Comparison of ENCODE assay signal across 18 cellular contexts in the genomic region with DNA sequence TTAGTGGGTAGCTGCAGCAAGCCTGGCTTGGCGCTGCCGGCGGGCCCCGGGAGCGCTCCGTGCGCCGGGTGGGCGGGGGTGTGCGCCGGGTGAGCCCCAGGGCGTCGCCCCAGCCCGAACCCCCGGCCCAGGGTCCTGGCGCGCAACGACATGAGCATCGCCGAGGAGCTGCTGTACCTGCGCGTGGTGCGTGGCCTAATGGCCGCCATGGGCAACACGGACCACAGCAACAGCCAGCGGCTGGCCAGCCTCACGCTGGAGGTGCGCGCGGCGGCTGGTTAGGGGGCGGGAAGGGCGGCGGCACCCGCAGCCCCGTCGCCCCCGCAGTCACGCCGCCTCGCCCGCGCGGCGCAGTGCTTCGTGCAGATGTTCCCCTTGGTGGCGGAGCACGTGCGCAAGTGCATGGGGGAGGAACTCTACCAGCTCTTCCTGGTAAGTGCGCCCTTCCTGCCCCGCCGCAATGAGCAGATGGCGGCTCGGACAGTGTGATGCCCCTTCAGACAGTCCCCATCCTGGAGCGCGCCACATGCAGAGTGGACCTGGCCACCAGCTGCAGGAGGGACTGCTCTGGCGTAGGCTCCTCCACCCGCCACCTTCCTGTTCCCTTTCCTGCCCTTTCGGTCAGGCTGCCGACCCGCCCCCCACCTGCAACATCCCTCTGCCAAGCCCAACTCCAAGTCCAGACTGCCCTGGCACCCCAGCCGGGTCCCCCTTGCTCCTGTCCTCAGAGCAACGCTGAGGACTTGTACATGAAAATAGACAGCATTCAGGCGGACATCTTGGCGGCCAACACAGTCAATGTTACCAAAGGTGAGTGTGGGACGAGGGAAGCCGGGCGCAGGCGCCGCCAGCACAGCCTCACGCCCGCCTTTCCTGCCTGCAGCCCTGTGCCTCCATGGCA. TPM values are rescaled to one million over a fixed set of nuclear protein-coding genes. Genes with fewer than 3 reads are reported as not detected.
DNase-seq lines count a peak whose midpoint lies in the region; ATAC-seq, FAIRE-seq and TF ChIP-seq lines count a peak whose summit lies in the region.
"Had no signal": no experiment of that assay in that cellular context is flagged by ENCODE, and none has a peak within 500 bp of the region (broad histone marks: within the 10 kb centered on the region; RNA-seq: fewer than 3 reads in every experiment).

No MANE protein-coding gene starts in this region.

- no peaks in the 10 kb centered on the region for H4K20me1 ChIP-seq in OCI-LY1 (ENCODE audit: insufficient read depth, low read length)
- no peaks in the 10 kb centered on the region for H4K20me1 ChIP-seq in GM12878 (ENCODE audit: control insufficient read depth, insufficient read depth)

- H3K4me3 ChIP-seq in OCI-LY1 (ENCODE audit: low read depth, low read length, poor library complexity, severe bottlenecking), result no peak overlapping the region
- H3K4me3 ChIP-seq in GM12878, result no peak overlapping the region
- H3K4me3 ChIP-seq: body of pancreas, SJCRH30 had no signal

- peak overlapping the region; percentile 78 to 94 for H3K4me3 Mint-ChIP-seq in stimulated activated naive CD8-positive, alpha-beta T cell treated with anti-CD3 and anti-CD28 coated beads, Interleukin-15, amount 100 ng/mL, for 72 hours
- H3K4me3 Mint-ChIP-seq in nephron progenitor cell, result no peak overlapping the region

- H3K4me1 Mint-ChIP-seq in stimulated activated naive CD8-positive, alpha-beta T cell treated with anti-CD3 and anti-CD28 coated beads, Interleukin-15, amount 100 ng/mL, for 72 hours, result peaks cover 81% of the 10 kb centered on the region
- H3K4me1 Mint-ChIP-seq in nephron progenitor cell, result peaks cover 37% of the 10 kb centered on the region

- H3K9me3 ChIP-seq in OCI-LY1 (ENCODE audit: low read length) (no peaks in the 10 kb centered on the region), GM12878 (replicated peaks; ENCODE audit: control insufficient read depth, insufficient read depth, low read length) (no peaks in the 10 kb centered on the region)
- H3K9me3 ChIP-seq: body of pancreas, SJCRH30 had no signal

- no peaks in the 10 kb centered on the region for H3K27me3 Mint-ChIP-seq in stimulated activated naive CD8-positive, alpha-beta T cell treated with anti-CD3 and anti-CD28 coated beads, Interleukin-15, amount 100 ng/mL, for 72 hours
- peaks cover 7% of the 10 kb centered on the region for H3K27me3 Mint-ChIP-seq in nephron progenitor cell (ENCODE audit: low read depth, poor library complexity)

- H3K9ac ChIP-seq in OCI-LY1 (ENCODE audit: low read length) (no peak overlapping the region), GM12878 (ENCODE audit: control insufficient read depth, insufficient read depth, low read length) (no peak overlapping the region)

- POLR2A ChIA-PET in GM12878 (lab: Charles Lee), result interaction anchor here (0.6 to 1.5 kb wide), 4 partner anchors 11 to 576 kb away, joined by 3 to 6 read pairs (median 4); no protein-coding TSS in a partner anchor

- no peaks in the 10 kb centered on the region for H3K36me3 Mint-ChIP-seq in nephron progenitor cell (ENCODE audit: low read depth)

- no peak for FAIRE-seq in GM12878 (lab: Jason Lieb, UNC)
- FAIRE-seq: HTR-8/SVneo, small intestine had no signal

- SMC1A ChIA-PET in GM12878 (lab: Charles Lee; ENCODE audit: uncharacterized antibody, unreplicated experiment), result no interaction called here

- ATAC-seq in GM12878 (no peak), GM19395 (IDR thresholded peaks at IDR 0.05; ENCODE audit: unreplicated experiment) (no peak)
- ATAC-seq in stimulated activated naive CD8-positive, alpha-beta T cell treated with anti-CD3 and anti-CD28 coated beads, Interleukin-15, amount 100 ng/mL, for 72 hours, result no peak
- ATAC-seq: body of pancreas had no signal

- TF ChIP-seq RAD21 in GM12878 (IDR thresholded peaks at IDR 0.05; ENCODE audit: insufficient read depth, low read depth, low read length), result no peak

- H3K27ac Mint-ChIP-seq in stimulated activated naive CD8-positive, alpha-beta T cell treated with anti-CD3 and anti-CD28 coated beads, Interleukin-15, amount 100 ng/mL, for 72 hours, result peak overlapping the region in 1 of 2 donors; percentile 98
- H3K27ac Mint-ChIP-seq in nephron progenitor cell, result no peak overlapping the region

- WGBS in GM12878 (ENCODE audit: insufficient coverage, insufficient replicate concordance, low lambda C conversion rate, missing lambda C conversion rate), result 95% methylated on average over 63 of the region's 72 CpGs

- no peak for TF ChIP-seq POLR2A in GM12878 (IDR thresholded peaks at IDR 0.05; ENCODE audit: low read depth, low read length)

- H2AFZ ChIP-seq in OCI-LY1 (ENCODE audit: low read length), result no peak overlapping the region
- H2AFZ ChIP-seq in GM12878 (ENCODE audit: control insufficient read depth, low read depth, low read length), result no peak overlapping the region

- CTCF ChIA-PET in GM12878 (lab: Yijun Ruan, JAX), result interaction anchor here (8.9 kb wide), 1 partner anchor 7 kb away, joined by 175 read pairs; no protein-coding TSS in a partner anchor

- no peak for TF ChIP-seq EP300 in GM12878 (IDR thresholded peaks at IDR 0.05; ENCODE audit: borderline replicate concordance in 1 of 2, control insufficient read depth in 1 of 2, low read depth in 2 of 2, low read length in 2 of 2)

- H3K79me2 ChIP-seq in OCI-LY1 (ENCODE audit: insufficient read depth, low read length) (no peaks in the 10 kb centered on the region), GM12878 (ENCODE audit: control insufficient read depth, insufficient read depth, low read length) (no peaks in the 10 kb centered on the region)

- no peaks in the 10 kb centered on the region for H3K9me2 ChIP-seq in OCI-LY1 (ENCODE audit: low read depth, low read length)

- H3K9me3 Mint-ChIP-seq in stimulated activated naive CD8-positive, alpha-beta T cell treated with anti-CD3 and anti-CD28 coated beads, Interleukin-15, amount 100 ng/mL, for 72 hours, result no peaks in the 10 kb centered on the region
- H3K9me3 Mint-ChIP-seq in nephron progenitor cell, result no peaks in the 10 kb centered on the region

- RAD21 ChIA-PET in GM12878 (lab: Charles Lee; ENCODE audit: unreplicated experiment), result no interaction called here

- H3K4me2 ChIP-seq in OCI-LY1 (ENCODE audit: low read length), result no peak overlapping the region
- H3K4me2 ChIP-seq in GM12878 (ENCODE audit: control insufficient read depth, insufficient read depth), result peak overlapping the region; percentile 93; the same call in 1 of the 2 replicates

- in situ Hi-C loops in GM12878 (cut with MboI), result no loop called here

- H3F3A ChIP-seq in OCI-LY1 (ENCODE audit: insufficient read depth, low read length), result peaks cover 8% of the 10 kb centered on the region

- peaks cover 44% of the 10 kb centered on the region for H3K4me1 ChIP-seq in OCI-LY1 (ENCODE audit: insufficient read depth, low read length, severe bottlenecking)
- peaks cover 27% of the 10 kb centered on the region for H3K4me1 ChIP-seq in GM12878 (ENCODE audit: control insufficient read depth, insufficient read depth, low read length)
- H3K4me1 ChIP-seq: SJCRH30 had no signal

- intact Hi-C loops in GM12878 (cut with micrococcal nuclease; ENCODE audit: unreplicated experiment), result loop anchor here (5.0 kb wide), 2 partner anchors 578 to 768 kb away; partner anchors contain the start of gene TESK2

- peak; percentile 64 for DNase-seq in activated effector memory CD4-positive, alpha-beta T cell treated with anti-CD3 and anti-CD28 coated beads, Interleukin-2, amount 50 U/mL, for 16 hours
- DNase-seq in activated effector memory CD4-positive, alpha-beta T cell treated with Interleukin-2 at 50 U/mL for 16 hours, result no peak
- DNase-seq in GM12878 (ENCODE audit: low read depth, low spot score), result no peak
- DNase-seq in stimulated activated naive CD8-positive, alpha-beta T cell treated with anti-CD3 and anti-CD28 coated beads, Interleukin-15, amount 100 ng/mL, for 72 hours, result no peak
- DNase-seq in hippocampal formation (lab: John Stamatoyannopoulos, UW), result no peak
- no peak for DNase-seq in nephron progenitor cell
- DNase-seq: body of pancreas; effector CD8-positive, alpha-beta T cell; foreskin melanocyte; NCI-H1092; NCI-H2171 treated with DMSO at 0.1 percent for 48 hours; SJCRH30; small intestine had no signal

- TF ChIP-seq CTCF in OCI-LY1 (IDR thresholded peaks at IDR 0.05; ENCODE audit: low read length) (no peak), GM12878 (IDR thresholded peaks at IDR 0.05 in 2 of 3, conservative IDR thresholded peaks at IDR 0.05 in 1 of 3; ENCODE audit: control insufficient read depth in 2 of 3, extremely low read depth in 1 of 3, insufficient read depth in 1 of 3, low read depth in 3 of 3, low read length in 3 of 3) (no peak), nephron progenitor cell (IDR thresholded peaks at IDR 0.05) (no peak)

- H3K27ac ChIP-seq in OCI-LY1 (ENCODE audit: low read depth, low read length, poor library complexity, severe bottlenecking) (peak overlapping the region; percentile 3), GM12878 (ENCODE audit: control insufficient read depth, insufficient read depth) (no peak overlapping the region)
- H3K27ac ChIP-seq: body of pancreas, SJCRH30 had no signal

- H3K27me3 ChIP-seq in OCI-LY1 (ENCODE audit: insufficient read depth, low read length), result no peaks in the 10 kb centered on the region
- H3K27me3 ChIP-seq in GM12878 (replicated peaks in 1 of 2; ENCODE audit: control insufficient read depth in 2 of 2, insufficient read depth in 2 of 2, low read length in 1 of 2), result no peaks in the 10 kb centered on the region
- H3K27me3 ChIP-seq: body of pancreas, SJCRH30 had no signal

- no peaks in the 10 kb centered on the region for H3K36me3 ChIP-seq in OCI-LY1 (ENCODE audit: insufficient read depth, low read length)
- H3K36me3 ChIP-seq in GM12878 (ENCODE audit: control insufficient read depth in 2 of 2, insufficient read depth in 2 of 2, low read length in 1 of 2), result no peaks in the 10 kb centered on the region
- H3K36me3 ChIP-seq: SJCRH30 had no signal

- no TSS peak for BruUV-seq in GM12878 (replicated peaks; lab: Mats Ljungman, UMichigan)

RNA-seq across cellular contexts. Expression of gene RNU5D-1, which starts 6.3 kb away (rescaled TPM):
- not detected in 2 replicates for total RNA-seq in GM12878 (2013; cell fraction: nucleolus; rRNA removed)
- total RNA-seq in GM12878 (2014; rRNA removed), result not detected in 2 replicates
- total RNA-seq in GM12878 (2014; rRNA removed; fragmentation: Illumina TruSeq; extraction: Trizol), result not detected in 2 replicates
- total RNA-seq in GM12878 (2021), result not detected in 2 replicates
- not detected for polyA plus RNA-seq in GM12878 (2011; ENCODE audit: low read depth)
- not detected in 2 replicates for polyA plus RNA-seq in GM12878 (2011; rRNA removed)
- not detected in 2 replicates for polyA plus RNA-seq in GM12878 (2011; cell fraction: cytosol; rRNA removed)
- polyA plus RNA-seq in GM12878 (2011; cell fraction: nucleus; rRNA removed), result not detected in 2 replicates
- not detected in 2 replicates for polyA plus RNA-seq in GM12878 (2012)
- polyA plus RNA-seq in GM12878 (2014; fragmentation: Illumina TruSeq; extraction: Trizol), result not detected in 2 replicates
- not detected for polyA plus RNA-seq in GM12878 (2014; fragmentation: Nextera tagmentation; extraction: Ambion mirVana)
- polyA plus RNA-seq in GM12878 (2014; rRNA removed), result not detected in 2 replicates
- not detected for polyA plus RNA-seq in GM12878 (2016; fragmentation: Nextera tagmentation; extraction: Ambion mirVana)
- polyA minus RNA-seq in GM12878 (2011; rRNA and poly(A)+ RNA removed), result under 0.01 and 3,585 TPM in 2 replicates
- polyA minus RNA-seq in GM12878 (2011; cell fraction: cytosol; rRNA and poly(A)+ RNA removed), result 537 and 622 TPM in 2 replicates
- under 0.01 TPM in 2 replicates for polyA minus RNA-seq in GM12878 (2011; cell fraction: nucleus; rRNA and poly(A)+ RNA removed)
- total RNA-seq: body of pancreas, osteocyte, SJCRH30, subcutaneous adipose tissue had no signal
- polyA plus RNA-seq: small intestine had no signal

RNA-seq across cellular contexts. Expression of gene KIF2C, which starts 15.0 kb away (rescaled TPM):
- total RNA-seq in GM12878 (2013; cell fraction: nucleolus; rRNA removed), result 36.3 and 49.0 TPM in 2 replicates
- 73.1 and 78.7 TPM in 2 replicates for total RNA-seq in GM12878 (2014; rRNA removed)
- 80.7 and 85.6 TPM in 2 replicates for total RNA-seq in GM12878 (2014; rRNA removed; fragmentation: Illumina TruSeq; extraction: Trizol)
- total RNA-seq in GM12878 (2021), result 75.0 and 81.9 TPM in 2 replicates
- polyA plus RNA-seq in GM12878 (2011; ENCODE audit: low read depth), result 21.7 TPM
- polyA plus RNA-seq in GM12878 (2011; rRNA removed), result 95.0 and 97.8 TPM in 2 replicates
- polyA plus RNA-seq in GM12878 (2011; cell fraction: cytosol; rRNA removed), result 90.6 and 93.2 TPM in 2 replicates
- polyA plus RNA-seq in GM12878 (2011; cell fraction: nucleus; rRNA removed), result 108 and 123 TPM in 2 replicates
- 30.7 and 38.9 TPM in 2 replicates for polyA plus RNA-seq in GM12878 (2012)
- 88.9 and 99.3 TPM in 2 replicates for polyA plus RNA-seq in GM12878 (2014; fragmentation: Illumina TruSeq; extraction: Trizol)
- polyA plus RNA-seq in GM12878 (2014; fragmentation: Nextera tagmentation; extraction: Ambion mirVana), result 10 to 100 TPM; 42.3 to 45.5 TPM
- 70.8 and 75.1 TPM in 2 replicates for polyA plus RNA-seq in GM12878 (2014; rRNA removed)
- 100 to 1,000 TPM in 1 of 2 experiments, 10 to 100 TPM in 1; 99.3 to 104 TPM for polyA plus RNA-seq in GM12878 (2016; fragmentation: Nextera tagmentation; extraction: Ambion mirVana)
- 107 and 133 TPM in 2 replicates for polyA minus RNA-seq in GM12878 (2011; rRNA and poly(A)+ RNA removed)
- 30.5 and 36.8 TPM in 2 replicates for polyA minus RNA-seq in GM12878 (2011; cell fraction: cytosol; rRNA and poly(A)+ RNA removed)
- polyA minus RNA-seq in GM12878 (2011; cell fraction: nucleus; rRNA and poly(A)+ RNA removed), result 28.8 and 38.6 TPM in 2 replicates
- total RNA-seq: body of pancreas had no signal

RNA-seq across cellular contexts. Expression of gene ARMH1, which starts 50.1 kb away (rescaled TPM):
- 3.4 and 5.6 TPM in 2 replicates for total RNA-seq in GM12878 (2013; cell fraction: nucleolus; rRNA removed)
- total RNA-seq in GM12878 (2014; rRNA removed) (17.1 and 26.5 TPM in 2 replicates), GM12878 (2014; rRNA removed; fragmentation: Illumina TruSeq; extraction: Trizol) (8.5 and 10.3 TPM in 2 replicates), GM12878 (2021) (15.9 and 18.1 TPM in 2 replicates)
- 0.87 TPM for polyA plus RNA-seq in GM12878 (2011; ENCODE audit: low read depth)
- polyA plus RNA-seq in GM12878 (2011; rRNA removed) (1.7 and 2.6 TPM in 2 replicates), GM12878 (2014; fragmentation: Illumina TruSeq; extraction: Trizol) (3.8 and 8.3 TPM in 2 replicates), GM12878 (2014; fragmentation: Nextera tagmentation; extraction: Ambion mirVana) (1 to 10 TPM in 1 of 2 experiments, under 1 TPM in 1; 0.93 to 1.8 TPM), GM12878 (2014; rRNA removed) (43.9 and 45.9 TPM in 2 replicates), GM12878 (2016; fragmentation: Nextera tagmentation; extraction: Ambion mirVana) (1 to 10 TPM; 5.6 to 8.1 TPM)
- 2.3 and 4.7 TPM in 2 replicates for polyA plus RNA-seq in GM12878 (2011; cell fraction: cytosol; rRNA removed)
- 36.5 and 40.7 TPM in 2 replicates for polyA plus RNA-seq in GM12878 (2011; cell fraction: nucleus; rRNA removed)
- polyA plus RNA-seq in GM12878 (2012), result 7.7 and 10.3 TPM in 2 replicates
- 0.80 and 1.3 TPM in 2 replicates for polyA minus RNA-seq in GM12878 (2011; rRNA and poly(A)+ RNA removed)
- not detected in 2 replicates for polyA minus RNA-seq in GM12878 (2011; cell fraction: cytosol; rRNA and poly(A)+ RNA removed)
- 0.48 and 1.9 TPM in 2 replicates for polyA minus RNA-seq in GM12878 (2011; cell fraction: nucleus; rRNA and poly(A)+ RNA removed)
- total RNA-seq: SJCRH30 had no signal

RNA-seq across cellular contexts. Expression of gene TMEM53, which starts 50.4 kb away (rescaled TPM):
- total RNA-seq in GM12878 (2013; cell fraction: nucleolus; rRNA removed), result 6.8 and 6.9 TPM in 2 replicates
- total RNA-seq in GM12878 (2014; rRNA removed), result 11.7 and 16.7 TPM in 2 replicates
- total RNA-seq in GM12878 (2014; rRNA removed; fragmentation: Illumina TruSeq; extraction: Trizol), result 6.9 and 7.1 TPM in 2 replicates
- total RNA-seq in GM12878 (2021), result 13.2 and 13.8 TPM in 2 replicates
- 4.5 TPM for polyA plus RNA-seq in GM12878 (2011; ENCODE audit: low read depth)
- 3.8 and 6.6 TPM in 2 replicates for polyA plus RNA-seq in GM12878 (2011; rRNA removed)
- polyA plus RNA-seq in GM12878 (2011; cell fraction: cytosol; rRNA removed), result 15.3 and 18.0 TPM in 2 replicates
- polyA plus RNA-seq in GM12878 (2011; cell fraction: nucleus; rRNA removed), result 10.2 and 12.0 TPM in 2 replicates
- 10.5 and 12.2 TPM in 2 replicates for polyA plus RNA-seq in GM12878 (2012)
- polyA plus RNA-seq in GM12878 (2014; fragmentation: Illumina TruSeq; extraction: Trizol), result 4.6 and 8.4 TPM in 2 replicates
- 1 to 10 TPM; 3.1 to 6.2 TPM for polyA plus RNA-seq in GM12878 (2014; fragmentation: Nextera tagmentation; extraction: Ambion mirVana)
- 17.4 and 18.4 TPM in 2 replicates for polyA plus RNA-seq in GM12878 (2014; rRNA removed)
- polyA plus RNA-seq in GM12878 (2016; fragmentation: Nextera tagmentation; extraction: Ambion mirVana), result 10 to 100 TPM; 22.5 to 23.9 TPM
- polyA minus RNA-seq in GM12878 (2011; rRNA and poly(A)+ RNA removed), result 5.7 and 11.4 TPM in 2 replicates
- polyA minus RNA-seq in GM12878 (2011; cell fraction: cytosol; rRNA and poly(A)+ RNA removed), result 5.7 and 6.1 TPM in 2 replicates
- polyA minus RNA-seq in GM12878 (2011; cell fraction: nucleus; rRNA and poly(A)+ RNA removed), result 2.7 and 3.1 TPM in 2 replicates

RNA-seq across cellular contexts. Expression of gene RPS8, which starts 50.7 kb away (rescaled TPM):
- 330 and 356 TPM in 2 replicates for total RNA-seq in GM12878 (2013; cell fraction: nucleolus; rRNA removed)
- total RNA-seq in GM12878 (2014; rRNA removed) (3,351 and 3,453 TPM in 2 replicates), GM12878 (2014; rRNA removed; fragmentation: Illumina TruSeq; extraction: Trizol) (3,065 and 3,117 TPM in 2 replicates), GM12878 (2021) (3,050 and 3,180 TPM in 2 replicates)
- 4,615 TPM for polyA plus RNA-seq in GM12878 (2011; ENCODE audit: low read depth)
- polyA plus RNA-seq in GM12878 (2011; rRNA removed) (2,404 and 2,482 TPM in 2 replicates), GM12878 (2014; fragmentation: Illumina TruSeq; extraction: Trizol) (1,912 and 2,704 TPM in 2 replicates), GM12878 (2014; fragmentation: Nextera tagmentation; extraction: Ambion mirVana) (1,000 to 10,000 TPM; 2,238 to 3,059 TPM), GM12878 (2014; rRNA removed) (3,141 and 3,461 TPM in 2 replicates), GM12878 (2016; fragmentation: Nextera tagmentation; extraction: Ambion mirVana) (1,000 to 10,000 TPM; 1,296 to 1,343 TPM)
- 2,295 and 2,366 TPM in 2 replicates for polyA plus RNA-seq in GM12878 (2011; cell fraction: cytosol; rRNA removed)
- 751 and 887 TPM in 2 replicates for polyA plus RNA-seq in GM12878 (2011; cell fraction: nucleus; rRNA removed)
- polyA plus RNA-seq in GM12878 (2012), result 3,919 and 4,067 TPM in 2 replicates
- polyA minus RNA-seq in GM12878 (2011; rRNA and poly(A)+ RNA removed), result 702 and 773 TPM in 2 replicates
- polyA minus RNA-seq in GM12878 (2011; cell fraction: cytosol; rRNA and poly(A)+ RNA removed), result 421 and 433 TPM in 2 replicates
- 155 and 214 TPM in 2 replicates for polyA minus RNA-seq in GM12878 (2011; cell fraction: nucleus; rRNA and poly(A)+ RNA removed)
